8 cellular contexts compared by ENCODE assay signal in genomic region chr2:219362524-219363164, GRCh38. TPM values are rescaled to one million over a fixed set of nuclear protein-coding genes. Genes with fewer than 3 reads are reported as not detected.
DNase-seq lines count a peak whose midpoint lies in the region; ATAC-seq and TF ChIP-seq lines count a peak whose summit lies in the region.

No MANE protein-coding gene starts in this region.

- H3K36me3 Mint-ChIP-seq in stimulated activated naive B cell treated with anti-CD40 and anti-IgM and Interleukin-4, amounts not matched to agents 10 μg/mL and 1 μg/mL and 100 μg/mL, for 72 hours = peaks cover 6 to 17% of the 10 kb centered on the region in 2 donors

- H3K79me2 ChIP-seq in fibroblast of lung (ENCODE audit: control insufficient read depth, insufficient read depth, low read length) = no peaks in the 10 kb centered on the region

- peaks cover 11 to 28% of the 10 kb centered on the region in 2 donors for H3K27me3 Mint-ChIP-seq in stimulated activated naive B cell treated with anti-CD40 and anti-IgM and Interleukin-4, amounts not matched to agents 10 μg/mL and 1 μg/mL and 100 μg/mL, for 72 hours

- no peaks in the 10 kb centered on the region for H3K9me3 ChIP-seq in fibroblast of lung (ENCODE audit: control insufficient read depth, insufficient read depth, low read depth, low read length)

- no peak for TF ChIP-seq CTCF in fibroblast of lung (conservative IDR thresholded peaks at IDR 0.05 in 1 of 2, IDR thresholded peaks at IDR 0.05 in 1 of 2; ENCODE audit: low read depth in 1 of 2, low read length in 2 of 2)
- no peak for TF ChIP-seq CTCF in GM10266 (IDR thresholded peaks at IDR 0.05; ENCODE audit: control insufficient read depth, insufficient read depth, low read depth, missing control alignments)

- no peak overlapping the region for H3K27ac Mint-ChIP-seq in stimulated activated naive B cell treated with anti-CD40 and anti-IgM and Interleukin-4, amounts not matched to agents 10 μg/mL and 1 μg/mL and 100 μg/mL, for 72 hours

- no peak overlapping the region for H2AFZ ChIP-seq in fibroblast of lung (ENCODE audit: low read length)

- H3K27me3 ChIP-seq in fibroblast of lung (ENCODE audit: control insufficient read depth, insufficient read depth, low read length) = peaks cover 29% of the 10 kb centered on the region

- peaks cover 6 to 11% of the 10 kb centered on the region in 2 donors for H3K4me1 Mint-ChIP-seq in stimulated activated naive B cell treated with anti-CD40 and anti-IgM and Interleukin-4, amounts not matched to agents 10 μg/mL and 1 μg/mL and 100 μg/mL, for 72 hours

- no peak overlapping the region for H3K4me3 Mint-ChIP-seq in stimulated activated naive B cell treated with anti-CD40 and anti-IgM and Interleukin-4, amounts not matched to agents 10 μg/mL and 1 μg/mL and 100 μg/mL, for 72 hours

- H3K4me2 ChIP-seq in fibroblast of lung (ENCODE audit: extremely low read depth, insufficient read depth, low read length) = peak overlapping the region; percentile 26

- H3K36me3 ChIP-seq in fibroblast of lung (ENCODE audit: control insufficient read depth, insufficient read depth, low read length) = no peaks in the 10 kb centered on the region

- H3K4me3 ChIP-seq in fibroblast of lung (replicated peaks in 1 of 4; ENCODE audit: control extremely low read depth in 1 of 4, insufficient read depth in 1 of 4, low read depth in 3 of 4, low read length in 4 of 4) = no peak overlapping the region

- no peaks in the 10 kb centered on the region for H4K20me1 ChIP-seq in fibroblast of lung (ENCODE audit: control insufficient read depth, extremely low read depth, insufficient read depth, low read length)

- H3K4me1 ChIP-seq in fibroblast of lung (ENCODE audit: control insufficient read depth, extremely low read depth, insufficient read depth, low read length) = peaks cover 6% of the 10 kb centered on the region

- H3K9ac ChIP-seq in fibroblast of lung (ENCODE audit: insufficient read depth, low read length) = no peak overlapping the region

- ATAC-seq in HG03066 (IDR thresholded peaks at IDR 0.05; ENCODE audit: low read depth, unreplicated experiment) (peak; percentile 95), GM19324 (IDR thresholded peaks at IDR 0.05; ENCODE audit: low FRiP score, unreplicated experiment) (no peak)
- ATAC-seq in stimulated activated naive B cell treated with anti-CD40 and anti-IgM and Interleukin-4, amounts not matched to agents 10 μg/mL and 1 μg/mL and 100 μg/mL, for 72 hours (replicated peaks) = peak; percentile 89 to 90

- no peaks in the 10 kb centered on the region for H3K9me3 Mint-ChIP-seq in stimulated activated naive B cell treated with anti-CD40 and anti-IgM and Interleukin-4, amounts not matched to agents 10 μg/mL and 1 μg/mL and 100 μg/mL, for 72 hours

- DNase-seq in stimulated activated CD4-positive, alpha-beta T cell treated with anti-CD3 and anti-CD28 coated beads, Interleukin-1b, Interleukin-23, amount 100 ng/mL, for 48 hours = peak; percentile 23
- DNase-seq in stimulated activated CD4-positive, alpha-beta T cell treated with anti-CD3 and anti-CD28 coated beads, Interleukin-2, amount 100 ng/mL, for 48 hours = no peak
- peak; percentile 91 for DNase-seq in NOMO-1 treated with DMSO at 0.1 percent for 48 hours (lab: John Stamatoyannopoulos, UW; ENCODE audit: unreplicated experiment)
- DNase-seq in fibroblast of lung (ENCODE audit: low read depth in 2 of 2) = peak; percentile 98
- peak; percentile 23 for DNase-seq in stimulated activated naive B cell treated with anti-CD40 and anti-IgM and Interleukin-4, amounts not matched to agents 10 μg/mL and 1 μg/mL and 100 μg/mL, for 72 hours
- no peak for DNase-seq in GM10266 (ENCODE audit: extremely low spot score)

- no peak overlapping the region for H3K27ac ChIP-seq in fibroblast of lung (ENCODE audit: insufficient read depth, low read length)

RNA-seq across cellular contexts. Expression of gene DNPEP, which starts 25.1 kb away (rescaled TPM):
- 69.9 and 72.5 TPM in 2 replicates for total RNA-seq in fibroblast of lung
- polyA plus RNA-seq in fibroblast of lung = 38.2 and 44.0 TPM in 2 replicates
- 66.8 and 83.2 TPM in 2 replicates for polyA plus RNA-seq in fibroblast of lung (2012)
- polyA minus RNA-seq in fibroblast of lung (ENCODE audit: low replicate concordance) = 137 and 218 TPM in 2 replicates

RNA-seq across cellular contexts. Expression of gene RESP18, which starts 30.1 kb away (rescaled TPM):
- total RNA-seq in fibroblast of lung = not detected in 2 replicates
- not detected in 2 replicates for polyA plus RNA-seq in fibroblast of lung
- polyA plus RNA-seq in fibroblast of lung (2012) = not detected in 2 replicates
- polyA minus RNA-seq in fibroblast of lung (ENCODE audit: low replicate concordance) = not detected in 2 replicates

RNA-seq across cellular contexts. Expression of gene PTPRN, which starts 53.4 kb away (rescaled TPM):
- 3.5 and 10.8 TPM in 2 replicates for total RNA-seq in fibroblast of lung
- 0.28 and 0.55 TPM in 2 replicates for polyA plus RNA-seq in fibroblast of lung
- polyA plus RNA-seq in fibroblast of lung (2012) = 1.3 and 1.4 TPM in 2 replicates
- polyA minus RNA-seq in fibroblast of lung (ENCODE audit: low replicate concordance) = 0.93 and 0.94 TPM in 2 replicates

RNA-seq across cellular contexts. Expression of gene DES, which starts 55.5 kb away (rescaled TPM):
- 34.7 and 69.3 TPM in 2 replicates for total RNA-seq in fibroblast of lung
- polyA plus RNA-seq in fibroblast of lung = 3.8 and 11.0 TPM in 2 replicates
- 2.6 and 8.2 TPM in 2 replicates for polyA plus RNA-seq in fibroblast of lung (2012)
- polyA minus RNA-seq in fibroblast of lung (ENCODE audit: low replicate concordance) = 9.5 and 11.6 TPM in 2 replicates

Comparison
In these comparisons a context has a peak if more than half of its experiments do, and no peak if none do; other contexts are left out.
1. DNase-seq: peak in stimulated activated CD4-positive, alpha-beta T cell treated with anti-CD3 and anti-CD28 coated beads, Interleukin-1b, Interleukin-23, amount 100 ng/mL, for 48 hours (single experiment), NOMO-1 treated with DMSO at 0.1 percent for 48 hours (single experiment), fibroblast of lung (2 of 2) and stimulated activated naive B cell treated with anti-CD40 and anti-IgM and Interleukin-4, amounts not matched to agents 10 μg/mL and 1 μg/mL and 100 μg/mL, for 72 hours (single experiment); none in stimulated activated CD4-positive, alpha-beta T cell treated with anti-CD3 and anti-CD28 coated beads, Interleukin-2, amount 100 ng/mL, for 48 hours (0 of 2) and GM10266 (single experiment).